Comparison of ENCODE assay signal across 10 cellular contexts in genomic region chr9:104765138-104765537, GRCh38. TPM values are rescaled to one million over a fixed set of nuclear protein-coding genes. Genes with fewer than 3 reads are reported as not detected.
DNase-seq lines count a peak whose midpoint lies in the region; ATAC-seq and TF ChIP-seq lines count a peak whose summit lies in the region.
"Had no signal": no experiment of that assay in that cellular context is flagged by ENCODE, and none has a peak within 500 bp of the region (broad histone marks: within the 10 kb centered on the region; RNA-seq: fewer than 3 reads in every experiment).

No MANE protein-coding gene starts in this region.

- H3K9me3 ChIP-seq in left ventricle myocardium inferior (replicated peaks) (no peaks in the 10 kb centered on the region), right atrium auricular region (no peaks in the 10 kb centered on the region)

- H3K27me3 ChIP-seq in left ventricle myocardium inferior (ENCODE audit: low read depth) (no peaks in the 10 kb centered on the region), right atrium auricular region (no peaks in the 10 kb centered on the region)

- ATAC-seq in HG03097 (IDR thresholded peaks at IDR 0.05; ENCODE audit: low FRiP score, unreplicated experiment): peak; percentile 37

- H3K9me3 Mint-ChIP-seq in brain (peaks cover 0 to 8% (median 0%) of the 10 kb centered on the region in 5 experiments), type B pancreatic cell (no peaks in the 10 kb centered on the region)

- no peaks in the 10 kb centered on the region for H3K36me3 ChIP-seq in left ventricle myocardium inferior
- no peaks in the 10 kb centered on the region for H3K36me3 ChIP-seq in right atrium auricular region

- peaks cover 4% of the 10 kb centered on the region for H3K36me3 Mint-ChIP-seq in brain
- H3K36me3 Mint-ChIP-seq in type B pancreatic cell: no peaks in the 10 kb centered on the region

- H3K4me3 ChIP-seq in left ventricle myocardium inferior: peak overlapping the region; percentile 82
- no peak overlapping the region for H3K4me3 ChIP-seq in right atrium auricular region

- H3K4me1 ChIP-seq in left ventricle myocardium inferior: peaks cover 24% of the 10 kb centered on the region
- H3K4me1 ChIP-seq in right atrium auricular region: peaks cover 0 to 23% of the 10 kb centered on the region in 2 donors

- DNase-seq in left ventricle myocardium inferior (no peak), right atrium auricular region (ENCODE audit: low spot score) (no peak), type B pancreatic cell (ENCODE audit: extremely low spot score, unreplicated experiment) (no peak), NCI-H82 (lab: John Stamatoyannopoulos, UW) (no peak), H4 (ENCODE audit: low spot score) (no peak)
- no peak for DNase-seq in activated CD4-positive, alpha-beta T cell treated with anti-CD3 and anti-CD28 coated beads for 1 hour
- DNase-seq: DMS 273 treated with DMSO at 0.1 percent for 48 hours; stimulated activated naive CD4-positive, alpha-beta T cell treated with Interleukin-2 at 50 U/mL for 16 hours had no signal

- H3K27ac ChIP-seq in left ventricle myocardium inferior (replicated peaks) (peak overlapping the region; percentile 89), right atrium auricular region (no peak overlapping the region)

- H3K4me1 Mint-ChIP-seq in brain (peaks cover 10% of the 10 kb centered on the region), type B pancreatic cell (ENCODE audit: unreplicated experiment) (peaks cover 3% of the 10 kb centered on the region)

- H3K27ac Mint-ChIP-seq in brain: no peak overlapping the region
- no peak overlapping the region for H3K27ac Mint-ChIP-seq in type B pancreatic cell

- peaks cover 8% of the 10 kb centered on the region for H3K27me3 Mint-ChIP-seq in brain
- H3K27me3 Mint-ChIP-seq in type B pancreatic cell: no peaks in the 10 kb centered on the region

- H3K4me3 Mint-ChIP-seq in brain (peak overlapping the region; percentile 81 to 91 (median 85)), type B pancreatic cell (peak overlapping the region; percentile 97)

- intact Hi-C loops in left ventricle myocardium inferior (cut with micrococcal nuclease): no loop called here

- TF ChIP-seq CTCF in left ventricle myocardium inferior (IDR thresholded peaks at IDR 0.05; ENCODE audit: borderline replicate concordance): no peak
- TF ChIP-seq CTCF in right atrium auricular region (IDR thresholded peaks at IDR 0.05): no peak
- no peak for TF ChIP-seq CTCF in brain (conservative IDR thresholded peaks at IDR 0.05)
- no peak for TF ChIP-seq CTCF in type B pancreatic cell (conservative IDR thresholded peaks at IDR 0.05)

RNA-seq across cellular contexts. Expression of gene NIPSNAP3B, which starts 1.2 kb away (rescaled TPM):
- total RNA-seq in left ventricle myocardium inferior (34.0 TPM), right atrium auricular region (10 to 100 TPM; 10.2 to 23.1 TPM), type B pancreatic cell (ENCODE audit: low replicate concordance) (2.3 and 3.3 TPM in 2 replicates)
- 1.5 TPM for polyA plus RNA-seq in brain (ENCODE audit: insufficient read depth, low read depth, low replicate concordance)
- total RNA-seq in H4 (2014; rRNA removed; shearing (Covaris generic)): 0.62 and 1.5 TPM in 2 replicates

RNA-seq across cellular contexts. Expression of gene NIPSNAP3A, which starts 17.7 kb away (rescaled TPM):
- total RNA-seq in left ventricle myocardium inferior: 25.3 TPM
- 10 to 100 TPM in 1 of 2 donors, 1 to 10 TPM in 1; 8.3 to 20.6 TPM for total RNA-seq in right atrium auricular region
- 38.6 TPM for polyA plus RNA-seq in brain (ENCODE audit: insufficient read depth, low read depth, low replicate concordance)
- total RNA-seq in type B pancreatic cell (ENCODE audit: low replicate concordance): 17.1 and 25.6 TPM in 2 replicates
- 38.4 and 44.3 TPM in 2 replicates for total RNA-seq in H4 (2014; rRNA removed; shearing (Covaris generic))
